14 cellular contexts compared by ENCODE assay signal in the genomic region with DNA sequence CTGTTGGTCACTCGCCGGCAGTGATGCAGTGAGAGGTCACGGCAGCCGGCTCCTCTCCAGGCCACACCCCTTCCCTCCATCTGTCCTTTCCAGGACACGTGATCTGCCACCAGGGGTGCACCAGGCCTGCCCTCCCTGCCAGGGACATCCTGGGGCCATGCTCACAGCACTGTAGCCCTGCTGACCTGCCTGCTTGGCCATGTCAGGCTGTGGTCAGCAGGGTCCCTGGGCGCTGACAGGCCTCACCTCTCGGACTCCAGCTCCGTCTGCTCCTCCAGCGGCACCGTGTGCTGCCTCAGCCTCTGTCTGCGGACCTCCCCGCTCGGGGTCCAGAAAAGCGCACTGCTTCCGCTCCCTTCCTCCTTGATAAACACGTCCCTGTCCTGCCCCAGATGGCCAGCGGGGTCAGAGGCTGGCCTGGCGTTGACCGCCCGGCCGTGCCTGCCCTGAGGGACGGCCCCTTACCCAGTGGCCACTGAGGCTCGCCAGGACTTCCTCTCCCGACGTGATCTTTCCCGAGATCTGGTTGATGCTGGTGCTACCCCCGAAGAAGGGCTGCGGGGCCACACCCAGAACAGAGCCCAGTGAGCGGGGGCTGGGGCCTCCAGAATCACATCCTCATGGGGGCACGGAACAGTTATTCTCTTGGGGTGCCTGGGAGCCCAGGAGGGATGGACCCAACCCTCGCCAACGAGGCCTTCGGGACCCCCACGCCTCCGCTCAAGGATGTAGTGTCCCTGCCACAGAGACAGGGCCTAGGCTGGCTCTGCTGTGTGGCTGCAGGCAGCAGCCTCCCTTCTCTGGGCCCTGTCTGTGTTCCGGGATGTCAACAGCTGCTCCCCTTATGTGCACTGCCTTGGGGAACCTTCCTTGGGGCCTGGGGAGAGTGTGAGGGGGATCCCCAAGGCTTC. TPM values are rescaled to one million over a fixed set of nuclear protein-coding genes. Genes with fewer than 3 reads are reported as not detected.
DNase-seq lines count a peak whose midpoint lies in the region; ATAC-seq and TF ChIP-seq lines count a peak whose summit lies in the region.
"Had no signal": no experiment of that assay in that cellular context is flagged by ENCODE, and none has a peak within 500 bp of the region (broad histone marks: within the 10 kb centered on the region; RNA-seq: fewer than 3 reads in every experiment).

No MANE protein-coding gene starts in this region.

- H3K9ac ChIP-seq in NT2/D1 (ENCODE audit: insufficient read length, low read depth) (peak overlapping the region; percentile 11), mesenchymal stem cell (ENCODE audit: low read length) (no peak overlapping the region)

- H3K4ac ChIP-seq in mesenchymal stem cell (ENCODE audit: low read depth in 1 of 2, low read length in 2 of 2), result no peak overlapping the region

- H3K36me3 ChIP-seq in heart right ventricle (peaks cover 0 to 68% (median 3%) of the 10 kb centered on the region in 9 donors), NT2/D1 (ENCODE audit: insufficient read depth, insufficient read length, low read length) (peaks cover 41% of the 10 kb centered on the region), mesenchymal stem cell (ENCODE audit: control insufficient read depth in 1 of 2, insufficient read depth in 2 of 2, low read depth in 1 of 2, low read length in 2 of 2) (peaks cover 38 to 54% of the 10 kb centered on the region in 2 experiments), vagina (peaks cover 0 to 37% of the 10 kb centered on the region in 2 donors), HAP-1 (replicated peaks) (no peaks in the 10 kb centered on the region)

- H3K4me2 ChIP-seq in mesenchymal stem cell (ENCODE audit: low read length, poor library complexity, severe bottlenecking), result no peak overlapping the region

- intact Hi-C loops in Right ventricle myocardium superior (cut with DNase I), result no loop called here
- intact Hi-C loops in heart right ventricle (cut with DNase I), result loop anchor here in 5 of 10 donors (2.0 to 10.0 kb wide), 5 partner anchors 36 to 559 kb away; partner anchors contain the start of gene CARS1 (in 2 of the 5)
- intact Hi-C loops in vagina (cut with DNase I), result loop anchor here (5.0 kb wide), 1 partner anchor 56 kb away; no protein-coding TSS in a partner anchor

- no peak overlapping the region for H2AK5ac ChIP-seq in mesenchymal stem cell (ENCODE audit: low read length, severe bottlenecking)

- peak; percentile 34 for ATAC-seq in Right ventricle myocardium superior (ENCODE audit: poor library complexity)
- no peak for ATAC-seq in heart right ventricle
- no peak for ATAC-seq in GM21737 (IDR thresholded peaks at IDR 0.05; ENCODE audit: unreplicated experiment)
- ATAC-seq: lower lobe of right lung had no signal

- H3K79me1 ChIP-seq in mesenchymal stem cell (replicated peaks; ENCODE audit: low read length, poor library complexity, severe bottlenecking), result no peaks in the 10 kb centered on the region

- in situ Hi-C loops in HAP-1 (cut with MboI; ENCODE audit: low sequenced_read_pairs), result loop anchor here (5.0 kb wide), 1 partner anchor 51 kb away; no protein-coding TSS in a partner anchor

- no peak overlapping the region for H2BK15ac ChIP-seq in mesenchymal stem cell (ENCODE audit: low read depth, poor library complexity, severe bottlenecking)

- no peak overlapping the region for H2BK5ac ChIP-seq in mesenchymal stem cell (ENCODE audit: low read depth, low read length, poor library complexity, severe bottlenecking)

- peak overlapping the region in 1 of 2 experiments; percentile 51 for H3K18ac ChIP-seq in mesenchymal stem cell (ENCODE audit: low read depth in 1 of 2, low read length in 2 of 2)

- peak overlapping the region; percentile 47 for H4K91ac ChIP-seq in mesenchymal stem cell (ENCODE audit: low read length)

- peak overlapping the region in 1 of 2 experiments; percentile 35 for H3K14ac ChIP-seq in mesenchymal stem cell (ENCODE audit: low read length in 2 of 2)

- H2BK12ac ChIP-seq in mesenchymal stem cell (ENCODE audit: low read length in 2 of 2), result peak overlapping the region in 1 of 2 experiments; percentile 91

- no peak overlapping the region for H2AFZ ChIP-seq in mesenchymal stem cell (ENCODE audit: low read depth, low read length)

- H3K4me1 ChIP-seq in heart right ventricle, result peaks cover 0 to 40% (median 26%) of the 10 kb centered on the region in 9 donors
- H3K4me1 ChIP-seq in NT2/D1 (ENCODE audit: insufficient read depth, insufficient read length), result peaks cover 25% of the 10 kb centered on the region
- peaks cover 25% of the 10 kb centered on the region for H3K4me1 ChIP-seq in mesenchymal stem cell (ENCODE audit: control insufficient read depth, insufficient read depth, low read depth, low read length)
- peaks cover 22% of the 10 kb centered on the region for H3K4me1 ChIP-seq in vagina
- H3K4me1 ChIP-seq in HAP-1, result no peaks in the 10 kb centered on the region; the same call in 1 of the 2 replicates

- H3K27ac ChIP-seq in heart right ventricle, result no peak overlapping the region
- no peak overlapping the region for H3K27ac ChIP-seq in mesenchymal stem cell (ENCODE audit: low read length, poor library complexity, severe bottlenecking)
- peak overlapping the region; percentile 67 for H3K27ac ChIP-seq in vagina
- H3K27ac ChIP-seq: dorsolateral prefrontal cortex, neutrophil, SJSA1 had no signal

- H3K9me3 ChIP-seq in heart right ventricle, result no peaks in the 10 kb centered on the region
- no peaks in the 10 kb centered on the region for H3K9me3 ChIP-seq in NT2/D1 (ENCODE audit: insufficient read depth, low read length)
- H3K9me3 ChIP-seq in mesenchymal stem cell (ENCODE audit: control insufficient read depth, low read length), result no peaks in the 10 kb centered on the region
- no peaks in the 10 kb centered on the region for H3K9me3 ChIP-seq in vagina
- no peaks in the 10 kb centered on the region for H3K9me3 ChIP-seq in HAP-1
- H3K9me3 ChIP-seq: lower lobe of right lung, neutrophil, SJSA1 had no signal

- 84 to 85% methylated on average over 36 of the region's 36 CpGs for WGBS in heart right ventricle, 2 donors
- WGBS in mesenchymal stem cell, result 88% methylated on average over 36 of the region's 36 CpGs

- H3K27me3 ChIP-seq in heart right ventricle (no peaks in the 10 kb centered on the region), NT2/D1 (ENCODE audit: insufficient read depth, insufficient read length) (no peaks in the 10 kb centered on the region), mesenchymal stem cell (ENCODE audit: control insufficient read depth in 1 of 2, insufficient read depth in 1 of 2, low read length in 2 of 2) (no peaks in the 10 kb centered on the region), vagina (no peaks in the 10 kb centered on the region), HAP-1 (ENCODE audit: low read depth) (no peaks in the 10 kb centered on the region)
- H3K27me3 ChIP-seq: dorsolateral prefrontal cortex, neutrophil, SJSA1 had no signal

- peak overlapping the region; percentile 15 for H4K8ac ChIP-seq in mesenchymal stem cell (ENCODE audit: low read length)

- no peak for TF ChIP-seq POLR2A in vagina (IDR thresholded peaks at IDR 0.05)

- no peak for TF ChIP-seq CTCF in heart right ventricle (IDR thresholded peaks at IDR 0.05)
- TF ChIP-seq CTCF in vagina (IDR thresholded peaks at IDR 0.05), result no peak

- H3K4me3 ChIP-seq in heart right ventricle (no peak overlapping the region), NT2/D1 (ENCODE audit: insufficient read length, low read depth) (no peak overlapping the region), mesenchymal stem cell (ENCODE audit: insufficient read depth in 1 of 2, low read depth in 1 of 2, low read length in 2 of 2) (no peak overlapping the region), vagina (no peak overlapping the region), HAP-1 (no peak overlapping the region)
- H3K4me3 ChIP-seq: dorsolateral prefrontal cortex, lower lobe of right lung, SJSA1 had no signal

- H3K23ac ChIP-seq in mesenchymal stem cell (ENCODE audit: low read length in 2 of 2), result no peak overlapping the region

- no peak overlapping the region for H2BK120ac ChIP-seq in mesenchymal stem cell (ENCODE audit: low read depth, low read length)

- DNase-seq in Right ventricle myocardium superior (peak; percentile 36), heart right ventricle (no peak), NT2/D1 (ENCODE audit: low read depth, low spot score) (no peak), mesenchymal stem cell (no peak), vagina (ENCODE audit: extremely low spot score in 2 of 2) (peak in 1 of 2 donors; percentile 85), HAP-1 (ENCODE audit: low spot score in 2 of 2) (no peak), SHP77 treated with DMSO at 0.1 percent for 48 hours (lab: John Stamatoyannopoulos, UW) (no peak)
- DNase-seq: DMS79 treated with DMSO at 0.1 percent for 48 hours, NCI-H526 had no signal

RNA-seq across cellular contexts. Expression of gene CARS1, which starts 36.3 kb away (rescaled TPM):
- 12.8 TPM for total RNA-seq in Right ventricle myocardium superior
- total RNA-seq in heart right ventricle, result 10 to 100 TPM; 12.5 to 24.6 (median 15.9) TPM
- 10 to 100 TPM; 14.8 to 24.2 TPM for polyA plus RNA-seq in heart right ventricle
- 70.6 TPM for polyA plus RNA-seq in mesenchymal stem cell (2013, experiment 1 of 2)
- polyA plus RNA-seq in mesenchymal stem cell (2013, experiment 2 of 2), result 69.9 TPM
- total RNA-seq in vagina, result 26.0 TPM
